7 cellular contexts compared by ENCODE assay signal in the genomic region with DNA sequence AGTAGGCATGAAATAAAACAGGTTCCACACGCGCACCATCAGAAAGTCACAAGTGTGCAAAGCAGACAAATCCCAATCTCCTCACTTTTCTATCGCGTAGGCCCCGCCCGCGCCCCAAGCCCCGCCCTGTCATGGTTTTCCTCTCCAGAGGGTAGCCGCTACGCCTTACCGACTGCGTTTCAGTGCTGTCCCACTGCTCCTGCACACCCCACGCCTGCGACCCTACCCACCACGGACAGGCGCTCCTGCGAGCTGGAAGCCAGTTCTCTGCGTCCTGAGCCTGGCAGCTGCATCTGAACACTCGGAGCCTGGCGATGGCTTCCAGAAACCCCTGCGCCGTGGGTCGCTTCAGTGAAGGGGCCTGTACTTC. TPM values are rescaled to one million over a fixed set of nuclear protein-coding genes. Genes with fewer than 3 reads are reported as not detected.
DNase-seq lines count a peak whose midpoint lies in the region; ATAC-seq, FAIRE-seq and TF ChIP-seq lines count a peak whose summit lies in the region.

No MANE protein-coding gene starts in this region.

- H3K9me3 Mint-ChIP-seq in activated naive CD4-positive, alpha-beta T cell treated with anti-CD3 and anti-CD28 coated beads, Interleukin-2, amount 10 ng/mL, durations not matched to agents 7 days and 5 days: peaks cover 69% of the 10 kb centered on the region

- peak overlapping the region; percentile 31 to 96 (median 93) for H3K27ac ChIP-seq in heart right ventricle

- H3K4me1 Mint-ChIP-seq in activated naive CD4-positive, alpha-beta T cell treated with anti-CD3 and anti-CD28 coated beads, Interleukin-2, amount 10 ng/mL, durations not matched to agents 7 days and 5 days: peaks cover 21% of the 10 kb centered on the region

- CTCF ChIA-PET in activated naive CD4-positive, alpha-beta T cell treated with anti-CD3 and anti-CD28 coated beads, Interleukin-2, amount 10 ng/mL, durations not matched to agents 7 days and 5 days (lab: Charles Lee): no interaction called here

- 1 to 2% methylated on average over 23 of the region's 23 CpGs for WGBS in heart right ventricle, 2 donors

- H3K4me3 Mint-ChIP-seq in activated naive CD4-positive, alpha-beta T cell treated with anti-CD3 and anti-CD28 coated beads, Interleukin-2, amount 10 ng/mL, durations not matched to agents 7 days and 5 days: peak overlapping the region; percentile 95

- peaks cover 0 to 73% (median 42%) of the 10 kb centered on the region in 9 donors for H3K36me3 ChIP-seq in heart right ventricle

- intact Hi-C loops in heart right ventricle (cut with DNase I): loop anchor here in 4 of 10 donors (1.0 to 2.0 kb wide), 4 partner anchors 28 to 60 kb away; a partner anchor contains a TSS

- no peaks in the 10 kb centered on the region for H3K27me3 ChIP-seq in heart right ventricle

- peaks cover 0 to 91% (median 70%) of the 10 kb centered on the region in 11 donors for H3K9me3 ChIP-seq in heart right ventricle

- H3K36me3 Mint-ChIP-seq in activated naive CD4-positive, alpha-beta T cell treated with anti-CD3 and anti-CD28 coated beads, Interleukin-2, amount 10 ng/mL, durations not matched to agents 7 days and 5 days: peaks cover 51% of the 10 kb centered on the region

- H3K4me3 ChIP-seq in heart right ventricle: peak overlapping the region; percentile 62 to 100 (median 93)

- no peak for TF ChIP-seq CTCF in heart right ventricle (IDR thresholded peaks at IDR 0.05)

- ATAC-seq in HG02678 (IDR thresholded peaks at IDR 0.05; ENCODE audit: unreplicated experiment): peak; percentile 25
- ATAC-seq in heart right ventricle: peak; percentile 57 to 89 (median 80)

- no peak for FAIRE-seq in GM18507 (lab: Jason Lieb, UNC)

- peak; percentile 2 for DNase-seq in GM18507 (ENCODE audit: extremely low spot score, insufficient read length, low read depth)
- peak; percentile 42 for DNase-seq in NCI-H345 treated with DMSO at 0.1 percent for 48 hours (lab: John Stamatoyannopoulos, UW; ENCODE audit: unreplicated experiment)
- DNase-seq in activated naive CD4-positive, alpha-beta T cell treated with anti-CD3 and anti-CD28 coated beads, Interleukin-2, amount 10 ng/mL, durations not matched to agents 7 days and 5 days: peak; percentile 64
- peak; percentile 54 to 67 for DNase-seq in heart right ventricle
- DNase-seq in putamen (ENCODE audit: low spot score): peak; percentile 23
- no peak for DNase-seq in HT-29 (ENCODE audit: low spot score)

- H3K27ac Mint-ChIP-seq in activated naive CD4-positive, alpha-beta T cell treated with anti-CD3 and anti-CD28 coated beads, Interleukin-2, amount 10 ng/mL, durations not matched to agents 7 days and 5 days: peak overlapping the region; percentile 92

- peaks cover 0 to 19% (median 12%) of the 10 kb centered on the region in 9 donors for H3K4me1 ChIP-seq in heart right ventricle

- H3K27me3 Mint-ChIP-seq in activated naive CD4-positive, alpha-beta T cell treated with anti-CD3 and anti-CD28 coated beads, Interleukin-2, amount 10 ng/mL, durations not matched to agents 7 days and 5 days: no peaks in the 10 kb centered on the region

RNA-seq across cellular contexts. Expression of a gene that starts 0.4 kb away (rescaled TPM):
- total RNA-seq in heart right ventricle: 1 to 10 TPM; 2.5 to 5.9 (median 4.9) TPM
- polyA plus RNA-seq in heart right ventricle: 10 to 100 TPM in 1 of 2 donors, 1 to 10 TPM in 1; 3.7 to 12.1 TPM
- not detected in 2 replicates for total RNA-seq in HT-29 (2014; rRNA removed; shearing (Covaris generic))

RNA-seq across cellular contexts. Expression of a gene that starts 28.1 kb away (rescaled TPM):
- total RNA-seq in heart right ventricle: 1 to 10 TPM; 5.2 to 9.1 (median 6.7) TPM
- polyA plus RNA-seq in heart right ventricle: 1 to 10 TPM; 4.1 to 5.3 TPM
- total RNA-seq in HT-29 (2014; rRNA removed; shearing (Covaris generic)): not detected in 2 replicates

RNA-seq across cellular contexts. Expression of a gene that starts 28.2 kb away (rescaled TPM):
- 1 to 10 TPM; 4.4 to 7.2 (median 6.1) TPM for total RNA-seq in heart right ventricle
- 1 to 10 TPM; 2.9 to 5.3 TPM for polyA plus RNA-seq in heart right ventricle
- not detected in 2 replicates for total RNA-seq in HT-29 (2014; rRNA removed; shearing (Covaris generic))

RNA-seq across cellular contexts. Expression of a gene that starts 59.2 kb away (rescaled TPM):
- total RNA-seq in heart right ventricle: 1 to 10 TPM; 3.9 to 7.7 (median 5.5) TPM
- 1 to 10 TPM; 1.9 to 6.3 TPM for polyA plus RNA-seq in heart right ventricle
- total RNA-seq in HT-29 (2014; rRNA removed; shearing (Covaris generic)): not detected in 2 replicates
